In the genomic region with DNA sequence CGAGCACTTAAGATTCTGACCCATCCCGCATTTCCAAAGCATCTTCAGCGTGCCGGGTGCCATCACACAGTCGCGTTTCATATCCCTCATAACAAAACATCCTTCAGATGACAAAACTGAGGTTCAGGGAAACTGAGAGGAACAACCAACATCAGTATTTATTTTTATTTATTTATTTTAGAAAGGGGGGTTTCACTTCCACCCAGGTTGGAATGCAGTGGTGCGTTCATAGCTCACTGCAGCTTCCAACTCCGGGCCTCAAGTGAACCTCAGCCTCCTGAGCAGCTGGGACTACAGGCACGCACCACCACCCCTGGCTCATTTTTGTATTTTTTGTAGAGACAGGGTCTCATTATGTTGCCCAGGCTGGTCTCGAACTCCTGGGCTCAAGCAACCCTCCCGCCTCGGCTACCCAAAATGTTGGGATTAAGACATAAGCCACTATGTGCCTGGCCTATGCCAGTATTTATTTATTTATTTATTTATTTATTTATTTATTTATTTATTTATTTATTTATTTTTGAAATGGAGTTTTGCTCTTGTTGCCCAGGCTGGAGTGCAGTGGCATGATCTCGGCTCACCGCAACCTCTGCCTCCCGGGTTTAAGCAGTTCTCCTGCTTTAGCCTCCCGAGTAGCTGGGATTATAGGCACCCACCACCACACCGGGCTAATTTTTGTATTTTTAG, we compare ENCODE assay signal across 8 cellular contexts. TPM values are rescaled to one million over a fixed set of nuclear protein-coding genes. Genes with fewer than 3 reads are reported as not detected.
A peak's percentile ranks its signal among the peaks of the same experiment; 100 is the strongest.
DNase-seq lines count a peak whose midpoint lies in the region; ATAC-seq and TF ChIP-seq lines count a peak whose summit lies in the region.
"Not testable (repeated sequence)": the region's sequence is repeated elsewhere in the genome, so short reads cannot be mapped to it uniquely, and the experiment has no call there.

No MANE protein-coding gene starts in this region.

- not testable (repeated sequence) for TF ChIP-seq CTCF in MM.1S (IDR thresholded peaks at IDR 0.05; ENCODE audit: low read length); colonic mucosa (IDR thresholded peaks at IDR 0.05); left lung (IDR thresholded peaks at IDR 0.05); thyroid gland (IDR thresholded peaks at IDR 0.05)

- H3K4me1 Mint-ChIP-seq in activated T-cell treated with anti-CD3 and anti-CD28 coated beads, Interleukin-2, amount 50 U/mL, for 4 hours (ENCODE audit: low read depth), result peaks cover 80% of the 10 kb centered on the region

- H3K14ac ChIP-seq in trophoblast cell (ENCODE audit: low read length), result not testable (repeated sequence)

- H3K4me1 ChIP-seq in GM23248 (ENCODE audit: insufficient read depth), result peaks cover 17% of the 10 kb centered on the region
- H3K4me1 ChIP-seq in MM.1S (ENCODE audit: low read length), result peaks cover 39% of the 10 kb centered on the region
- peaks cover 35% of the 10 kb centered on the region for H3K4me1 ChIP-seq in colonic mucosa
- peaks cover 43 to 91% of the 10 kb centered on the region in 2 donors for H3K4me1 ChIP-seq in left lung
- peaks cover 8 to 14% of the 10 kb centered on the region in 2 experiments for H3K4me1 ChIP-seq in trophoblast cell (ENCODE audit: control insufficient read depth in 1 of 2, insufficient read depth in 2 of 2, low read length in 2 of 2)
- H3K4me1 ChIP-seq in thyroid gland, result peaks cover 65 to 93% of the 10 kb centered on the region in 2 donors

- H3K4me3 ChIP-seq in GM08714 (ENCODE audit: low read length) (peak overlapping the region; percentile 16; the same call in 1 of the 2 replicates), MM.1S (ENCODE audit: low read length) (peak overlapping the region; percentile 37; the same call in 1 of the 2 replicates)
- not testable (repeated sequence) for H3K4me3 ChIP-seq in GM23248; colonic mucosa; left lung; trophoblast cell (ENCODE audit: low read depth, low read length); thyroid gland (replicated peaks in 1 of 3)

- H4K91ac ChIP-seq in trophoblast cell (ENCODE audit: low read depth, low read length), result peak overlapping the region; percentile 45

- not testable (repeated sequence) for H3K79me2 ChIP-seq in GM23248 (ENCODE audit: insufficient read depth); MM.1S (ENCODE audit: low read length); trophoblast cell (ENCODE audit: control insufficient read depth, insufficient read depth, low read length, poor library complexity)

- not testable (repeated sequence) for TF ChIP-seq POLR2A in thyroid gland (IDR thresholded peaks at IDR 0.05)

- H3K9me3 Mint-ChIP-seq in activated T-cell treated with anti-CD3 and anti-CD28 coated beads, Interleukin-2, amount 50 U/mL, for 4 hours, result not testable (repeated sequence)

- intact Hi-C loops in colonic mucosa (cut with DNase I); left lung (cut with DNase I); thyroid gland (cut with DNase I): not testable (repeated sequence)

- H3K36me3 ChIP-seq in GM23248 (ENCODE audit: low read depth); MM.1S (replicated peaks; ENCODE audit: insufficient read depth, low read length); colonic mucosa; left lung; trophoblast cell (ENCODE audit: control insufficient read depth in 1 of 2, insufficient read depth in 2 of 2, low read length in 2 of 2); thyroid gland: not testable (repeated sequence)

- peak overlapping the region; percentile 50 for H2AK5ac ChIP-seq in trophoblast cell (ENCODE audit: low read length)

- peak overlapping the region; percentile 81 for H3K4me3 Mint-ChIP-seq in activated T-cell treated with anti-CD3 and anti-CD28 coated beads, Interleukin-2, amount 50 U/mL, for 4 hours

- H3K27me3 Mint-ChIP-seq in activated T-cell treated with anti-CD3 and anti-CD28 coated beads, Interleukin-2, amount 50 U/mL, for 4 hours (ENCODE audit: low read depth), result not testable (repeated sequence)

- H2AFZ ChIP-seq in GM23248 (peak overlapping the region; percentile 80), MM.1S (ENCODE audit: low read length) (peak overlapping the region; percentile 61), trophoblast cell (ENCODE audit: insufficient read depth, low read length, poor library complexity) (peak overlapping the region; percentile 5)

- not testable (repeated sequence) for H3F3A ChIP-seq in GM23248 (ENCODE audit: insufficient read depth)
- peaks cover 23% of the 10 kb centered on the region for H3F3A ChIP-seq in MM.1S (ENCODE audit: insufficient read depth, low read length)

- H3K9me2 ChIP-seq in GM23248 (ENCODE audit: insufficient read depth); MM.1S (replicated peaks; ENCODE audit: insufficient read depth, low read length): not testable (repeated sequence)

- H3K27ac ChIP-seq in GM23248; trophoblast cell (ENCODE audit: low read depth, low read length): not testable (repeated sequence)
- peak overlapping the region; percentile 89 for H3K27ac ChIP-seq in MM.1S (ENCODE audit: low read length)
- peak overlapping the region; percentile 95 for H3K27ac ChIP-seq in colonic mucosa
- peak overlapping the region; percentile 89 to 90 for H3K27ac ChIP-seq in left lung
- H3K27ac ChIP-seq in thyroid gland, result peak overlapping the region; percentile 76 to 88 (median 86)

- not testable (repeated sequence) for H3K27me3 ChIP-seq in GM23248 (replicated peaks; ENCODE audit: insufficient read depth); MM.1S (replicated peaks; ENCODE audit: insufficient read depth, low read length); colonic mucosa; left lung; trophoblast cell (ENCODE audit: insufficient read depth, low read length); thyroid gland

- not testable (repeated sequence) for ATAC-seq in activated T-cell treated with anti-CD3 and anti-CD28 coated beads, Interleukin-2, amount 50 U/mL, for 4 hours; left lung

- not testable (repeated sequence) for H3K36me3 Mint-ChIP-seq in activated T-cell treated with anti-CD3 and anti-CD28 coated beads, Interleukin-2, amount 50 U/mL, for 4 hours (ENCODE audit: insufficient read depth)

- H3K4me2 ChIP-seq in GM23248 (ENCODE audit: unreplicated experiment); trophoblast cell (ENCODE audit: low read length): not testable (repeated sequence)
- peak overlapping the region; percentile 64 for H3K4me2 ChIP-seq in MM.1S (ENCODE audit: low read depth, low read length)

- H4K12ac ChIP-seq in trophoblast cell (ENCODE audit: low read depth, low read length), result not testable (repeated sequence)

- WGBS in GM23248 (ENCODE audit: low coverage in 1 of 2, low lambda C conversion rate in 2 of 2, missing lambda C conversion rate in 2 of 2), 2 experiments, result 93 to 94% methylated on average over 17 of the region's 17 CpGs
- WGBS in trophoblast cell (ENCODE audit: extremely low coverage, insufficient coverage, insufficient read length), result no CpG with 5 or more reads among the region's 17 CpGs
- WGBS in thyroid gland, 2 donors, result 84 to 86% methylated on average over 17 of the region's 17 CpGs

- not testable (repeated sequence) for H3K4ac ChIP-seq in trophoblast cell (ENCODE audit: low read depth, low read length)

- not testable (repeated sequence) for H3K79me1 ChIP-seq in trophoblast cell (ENCODE audit: low read length)

- not testable (repeated sequence) for H4K8ac ChIP-seq in trophoblast cell (ENCODE audit: low read depth, low read length)

- not testable (repeated sequence) for H3K23ac ChIP-seq in trophoblast cell (ENCODE audit: low read length)

- DNase-seq in GM23248; MM.1S; activated T-cell treated with anti-CD3 and anti-CD28 coated beads, Interleukin-2, amount 50 U/mL, for 4 hours; colonic mucosa; left lung; trophoblast cell; thyroid gland: not testable (repeated sequence)

- H4K20me1 ChIP-seq in GM23248 (ENCODE audit: insufficient read depth); MM.1S (ENCODE audit: insufficient read depth, low read length): not testable (repeated sequence)

- in situ Hi-C loops in GM23248 (cut with MboI), result not testable (repeated sequence)

- not testable (repeated sequence) for H2BK5ac ChIP-seq in trophoblast cell (ENCODE audit: low read depth, low read length, poor library complexity)

- not testable (repeated sequence) for H3K9me3 ChIP-seq in GM23248 (ENCODE audit: low read depth); MM.1S (replicated peaks; ENCODE audit: insufficient read depth, low read length); colonic mucosa; left lung; trophoblast cell (ENCODE audit: insufficient read depth, low read depth, low read length); thyroid gland

- peak overlapping the region; percentile 33 for H2BK12ac ChIP-seq in trophoblast cell (ENCODE audit: low read length)

- H3K9ac ChIP-seq in GM23248; trophoblast cell (ENCODE audit: low read length): not testable (repeated sequence)
- peak overlapping the region; percentile 58 for H3K9ac ChIP-seq in MM.1S (ENCODE audit: low read length)
- peak overlapping the region; percentile 20 to 79 for H3K9ac ChIP-seq in colonic mucosa (ENCODE audit: low read depth in 2 of 2, low read length in 2 of 2)

- H3K18ac ChIP-seq in trophoblast cell (ENCODE audit: low read length), result not testable (repeated sequence)

- not testable (repeated sequence) for H2BK120ac ChIP-seq in trophoblast cell (ENCODE audit: insufficient read depth, low read length, poor library complexity)

RNA-seq across cellular contexts. Expression of a gene that starts 24.4 kb away (rescaled TPM):
- total RNA-seq in GM23248 (2014; rRNA removed; shearing (Covaris generic)), result 188 and 199 TPM in 2 replicates
- 144 and 155 TPM in 2 replicates for polyA plus RNA-seq in GM23248 (2016; fragmentation: Nextera tagmentation; extraction: Ambion mirVana)
- total RNA-seq in activated T-cell treated with anti-CD3 and anti-CD28 coated beads, Interleukin-2, amount 50 U/mL, for 4 hours, result 100 to 1,000 TPM; 240 to 268 (median 263) TPM
- total RNA-seq in colonic mucosa (100 to 1,000 TPM in 1 of 2 donors, 10 to 100 TPM in 1; 45.5 to 147 TPM), left lung (10 to 100 TPM; 40.7 to 73.8 TPM), thyroid gland (100 to 1,000 TPM in 3 of 4 donors, 10 to 100 TPM in 1; 93.0 to 309 (median 134) TPM)
- 175 and 178 TPM in 2 replicates for polyA plus RNA-seq in trophoblast cell (2013)

RNA-seq across cellular contexts. Expression of a gene that starts 33.2 kb away (rescaled TPM):
- 21.5 and 25.2 TPM in 2 replicates for total RNA-seq in GM23248 (2014; rRNA removed; shearing (Covaris generic))
- polyA plus RNA-seq in GM23248 (2016; fragmentation: Nextera tagmentation; extraction: Ambion mirVana), result 26.6 and 30.0 TPM in 2 replicates
- 10 to 100 TPM; 33.8 to 37.0 (median 34.3) TPM for total RNA-seq in activated T-cell treated with anti-CD3 and anti-CD28 coated beads, Interleukin-2, amount 50 U/mL, for 4 hours
- 10 to 100 TPM; 16.2 to 19.2 TPM for total RNA-seq in colonic mucosa
- total RNA-seq in left lung, result 10 to 100 TPM; 27.0 to 29.8 TPM
- polyA plus RNA-seq in trophoblast cell (2013), result 33.6 and 35.4 TPM in 2 replicates
- total RNA-seq in thyroid gland, result 10 to 100 TPM; 26.7 to 30.3 (median 28.1) TPM

RNA-seq across cellular contexts. Expression of a gene that starts 33.5 kb away (rescaled TPM):
- 61.1 and 69.6 TPM in 2 replicates for total RNA-seq in GM23248 (2014; rRNA removed; shearing (Covaris generic))
- polyA plus RNA-seq in GM23248 (2016; fragmentation: Nextera tagmentation; extraction: Ambion mirVana), result 97.9 and 101 TPM in 2 replicates
- 10 to 100 TPM; 83.5 to 86.9 (median 84.3) TPM for total RNA-seq in activated T-cell treated with anti-CD3 and anti-CD28 coated beads, Interleukin-2, amount 50 U/mL, for 4 hours
- total RNA-seq in colonic mucosa (10 to 100 TPM; 63.2 to 85.2 TPM), left lung (10 to 100 TPM; 86.0 to 97.0 TPM), thyroid gland (100 to 1,000 TPM; 100 to 214 (median 129) TPM)
- polyA plus RNA-seq in trophoblast cell (2013), result 51.1 and 52.7 TPM in 2 replicates

Comparison
In these comparisons a context has a peak if more than half of its experiments do, and no peak if none do; other contexts are left out.
1. H2AFZ ChIP-seq: peak in every context shown above with its lines; median percentile 80 in GM23248; 61 in MM.1S; 5 in trophoblast cell.